ENCODE assay signal across 1 cellular context in the genomic region with DNA sequence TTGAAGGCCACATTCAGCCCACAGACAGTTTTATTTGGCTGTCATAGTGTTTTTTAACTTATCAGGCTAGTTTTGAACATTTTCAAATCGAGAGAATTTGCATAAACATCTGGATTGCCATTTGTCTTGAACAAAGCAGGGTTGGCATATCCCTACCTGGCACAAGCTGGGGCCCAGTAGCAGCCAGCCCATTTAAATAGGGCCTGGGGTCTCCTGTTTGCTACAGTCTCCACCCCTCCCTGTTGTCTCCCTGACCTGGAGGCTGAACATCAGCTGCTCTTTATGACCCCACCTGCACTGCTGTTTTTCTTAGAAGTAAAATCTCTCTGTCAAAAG.
TF ChIP-seq lines count a peak whose summit lies in the region.

No MANE protein-coding gene starts in this region.

TF ChIP-seq in GM12878, 131 proteins besides CTCF, POLR2A, EP300 and RAD21 (continued from another document):
- TF ChIP-seq, protein P1, sequence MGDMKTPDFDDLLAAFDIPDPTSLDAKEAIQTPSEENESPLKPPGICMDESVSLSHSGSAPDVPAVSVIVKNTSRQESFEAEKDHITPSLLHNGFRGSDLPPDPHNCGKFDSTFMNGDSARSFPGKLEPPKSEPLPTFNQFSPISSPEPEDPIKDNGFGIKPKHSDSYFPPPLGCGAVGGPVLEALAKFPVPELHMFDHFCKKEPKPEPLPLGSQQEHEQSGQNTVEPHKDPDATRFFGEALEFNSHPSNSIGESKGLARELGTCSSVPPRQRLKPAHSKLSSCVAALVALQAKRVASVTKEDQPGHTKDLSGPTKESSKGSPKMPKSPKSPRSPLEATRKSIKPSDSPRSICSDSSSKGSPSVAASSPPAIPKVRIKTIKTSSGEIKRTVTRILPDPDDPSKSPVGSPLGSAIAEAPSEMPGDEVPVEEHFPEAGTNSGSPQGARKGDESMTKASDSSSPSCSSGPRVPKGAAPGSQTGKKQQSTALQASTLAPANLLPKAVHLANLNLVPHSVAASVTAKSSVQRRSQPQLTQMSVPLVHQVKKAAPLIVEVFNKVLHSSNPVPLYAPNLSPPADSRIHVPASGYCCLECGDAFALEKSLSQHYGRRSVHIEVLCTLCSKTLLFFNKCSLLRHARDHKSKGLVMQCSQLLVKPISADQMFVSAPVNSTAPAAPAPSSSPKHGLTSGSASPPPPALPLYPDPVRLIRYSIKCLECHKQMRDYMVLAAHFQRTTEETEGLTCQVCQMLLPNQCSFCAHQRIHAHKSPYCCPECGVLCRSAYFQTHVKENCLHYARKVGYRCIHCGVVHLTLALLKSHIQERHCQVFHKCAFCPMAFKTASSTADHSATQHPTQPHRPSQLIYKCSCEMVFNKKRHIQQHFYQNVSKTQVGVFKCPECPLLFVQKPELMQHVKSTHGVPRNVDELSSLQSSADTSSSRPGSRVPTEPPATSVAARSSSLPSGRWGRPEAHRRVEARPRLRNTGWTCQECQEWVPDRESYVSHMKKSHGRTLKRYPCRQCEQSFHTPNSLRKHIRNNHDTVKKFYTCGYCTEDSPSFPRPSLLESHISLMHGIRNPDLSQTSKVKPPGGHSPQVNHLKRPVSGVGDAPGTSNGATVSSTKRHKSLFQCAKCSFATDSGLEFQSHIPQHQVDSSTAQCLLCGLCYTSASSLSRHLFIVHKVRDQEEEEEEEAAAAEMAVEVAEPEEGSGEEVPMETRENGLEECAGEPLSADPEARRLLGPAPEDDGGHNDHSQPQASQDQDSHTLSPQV (IDR thresholded peaks at IDR 0.05): no peak
- no peak for TF ChIP-seq MYC (IDR thresholded peaks at IDR 0.05; ENCODE audit: insufficient read depth, insufficient read length, insufficient replicate concordance, low read length, severe bottlenecking)
- TF ChIP-seq, protein P2, sequence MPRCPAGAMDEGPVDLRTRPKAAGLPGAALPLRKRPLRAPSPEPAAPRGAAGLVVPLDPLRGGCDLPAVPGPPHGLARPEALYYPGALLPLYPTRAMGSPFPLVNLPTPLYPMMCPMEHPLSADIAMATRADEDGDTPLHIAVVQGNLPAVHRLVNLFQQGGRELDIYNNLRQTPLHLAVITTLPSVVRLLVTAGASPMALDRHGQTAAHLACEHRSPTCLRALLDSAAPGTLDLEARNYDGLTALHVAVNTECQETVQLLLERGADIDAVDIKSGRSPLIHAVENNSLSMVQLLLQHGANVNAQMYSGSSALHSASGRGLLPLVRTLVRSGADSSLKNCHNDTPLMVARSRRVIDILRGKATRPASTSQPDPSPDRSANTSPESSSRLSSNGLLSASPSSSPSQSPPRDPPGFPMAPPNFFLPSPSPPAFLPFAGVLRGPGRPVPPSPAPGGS (IDR thresholded peaks at IDR 0.05; ENCODE audit: borderline replicate concordance, insufficient read depth, low read depth, low read length, poor library complexity, severe bottlenecking): no peak
- no peak for TF ChIP-seq TARDBP (IDR thresholded peaks at IDR 0.05; ENCODE audit: borderline replicate concordance)
- no peak for TF ChIP-seq TCF3 (IDR thresholded peaks at IDR 0.05; ENCODE audit: borderline replicate concordance, insufficient read depth, low read depth, low read length)
- TF ChIP-seq, protein P3, sequence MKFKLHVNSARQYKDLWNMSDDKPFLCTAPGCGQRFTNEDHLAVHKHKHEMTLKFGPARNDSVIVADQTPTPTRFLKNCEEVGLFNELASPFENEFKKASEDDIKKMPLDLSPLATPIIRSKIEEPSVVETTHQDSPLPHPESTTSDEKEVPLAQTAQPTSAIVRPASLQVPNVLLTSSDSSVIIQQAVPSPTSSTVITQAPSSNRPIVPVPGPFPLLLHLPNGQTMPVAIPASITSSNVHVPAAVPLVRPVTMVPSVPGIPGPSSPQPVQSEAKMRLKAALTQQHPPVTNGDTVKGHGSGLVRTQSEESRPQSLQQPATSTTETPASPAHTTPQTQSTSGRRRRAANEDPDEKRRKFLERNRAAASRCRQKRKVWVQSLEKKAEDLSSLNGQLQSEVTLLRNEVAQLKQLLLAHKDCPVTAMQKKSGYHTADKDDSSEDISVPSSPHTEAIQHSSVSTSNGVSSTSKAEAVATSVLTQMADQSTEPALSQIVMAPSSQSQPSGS (IDR thresholded peaks at IDR 0.05; ENCODE audit: low read length): 0 out of 2 replicates have a peak, but pooled peaks have one; percentile 7
- TF ChIP-seq, protein P4, sequence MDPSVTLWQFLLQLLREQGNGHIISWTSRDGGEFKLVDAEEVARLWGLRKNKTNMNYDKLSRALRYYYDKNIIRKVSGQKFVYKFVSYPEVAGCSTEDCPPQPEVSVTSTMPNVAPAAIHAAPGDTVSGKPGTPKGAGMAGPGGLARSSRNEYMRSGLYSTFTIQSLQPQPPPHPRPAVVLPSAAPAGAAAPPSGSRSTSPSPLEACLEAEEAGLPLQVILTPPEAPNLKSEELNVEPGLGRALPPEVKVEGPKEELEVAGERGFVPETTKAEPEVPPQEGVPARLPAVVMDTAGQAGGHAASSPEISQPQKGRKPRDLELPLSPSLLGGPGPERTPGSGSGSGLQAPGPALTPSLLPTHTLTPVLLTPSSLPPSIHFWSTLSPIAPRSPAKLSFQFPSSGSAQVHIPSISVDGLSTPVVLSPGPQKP (IDR thresholded peaks at IDR 0.05; ENCODE audit: low read depth, low read length): no peak
- TF ChIP-seq NFXL1 (IDR thresholded peaks at IDR 0.05; ENCODE audit: borderline replicate concordance): peak; percentile 21
- TF ChIP-seq PAX8 (IDR thresholded peaks at IDR 0.05): no peak
- no peak for TF ChIP-seq CHD1 (IDR thresholded peaks at IDR 0.05; ENCODE audit: low read depth, low read length)
- TF ChIP-seq NRF1 (conservative IDR thresholded peaks at IDR 0.05; ENCODE audit: low read depth, low read length): no peak
- peak; percentile 54; the same call in 1 of the 3 replicates for TF ChIP-seq POU2F2 (IDR thresholded peaks at IDR 0.05; ENCODE audit: borderline replicate concordance, low read depth, low read length)
- TF ChIP-seq, protein P5, sequence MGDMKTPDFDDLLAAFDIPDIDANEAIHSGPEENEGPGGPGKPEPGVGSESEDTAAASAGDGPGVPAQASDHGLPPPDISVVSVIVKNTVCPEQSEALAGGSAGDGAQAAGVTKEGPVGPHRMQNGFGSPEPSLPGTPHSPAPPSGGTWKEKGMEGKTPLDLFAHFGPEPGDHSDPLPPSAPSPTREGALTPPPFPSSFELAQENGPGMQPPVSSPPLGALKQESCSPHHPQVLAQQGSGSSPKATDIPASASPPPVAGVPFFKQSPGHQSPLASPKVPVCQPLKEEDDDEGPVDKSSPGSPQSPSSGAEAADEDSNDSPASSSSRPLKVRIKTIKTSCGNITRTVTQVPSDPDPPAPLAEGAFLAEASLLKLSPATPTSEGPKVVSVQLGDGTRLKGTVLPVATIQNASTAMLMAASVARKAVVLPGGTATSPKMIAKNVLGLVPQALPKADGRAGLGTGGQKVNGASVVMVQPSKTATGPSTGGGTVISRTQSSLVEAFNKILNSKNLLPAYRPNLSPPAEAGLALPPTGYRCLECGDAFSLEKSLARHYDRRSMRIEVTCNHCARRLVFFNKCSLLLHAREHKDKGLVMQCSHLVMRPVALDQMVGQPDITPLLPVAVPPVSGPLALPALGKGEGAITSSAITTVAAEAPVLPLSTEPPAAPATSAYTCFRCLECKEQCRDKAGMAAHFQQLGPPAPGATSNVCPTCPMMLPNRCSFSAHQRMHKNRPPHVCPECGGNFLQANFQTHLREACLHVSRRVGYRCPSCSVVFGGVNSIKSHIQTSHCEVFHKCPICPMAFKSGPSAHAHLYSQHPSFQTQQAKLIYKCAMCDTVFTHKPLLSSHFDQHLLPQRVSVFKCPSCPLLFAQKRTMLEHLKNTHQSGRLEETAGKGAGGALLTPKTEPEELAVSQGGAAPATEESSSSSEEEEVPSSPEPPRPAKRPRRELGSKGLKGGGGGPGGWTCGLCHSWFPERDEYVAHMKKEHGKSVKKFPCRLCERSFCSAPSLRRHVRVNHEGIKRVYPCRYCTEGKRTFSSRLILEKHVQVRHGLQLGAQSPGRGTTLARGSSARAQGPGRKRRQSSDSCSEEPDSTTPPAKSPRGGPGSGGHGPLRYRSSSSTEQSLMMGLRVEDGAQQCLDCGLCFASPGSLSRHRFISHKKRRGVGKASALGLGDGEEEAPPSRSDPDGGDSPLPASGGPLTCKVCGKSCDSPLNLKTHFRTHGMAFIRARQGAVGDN (IDR thresholded peaks at IDR 0.05): 0 out of 2 replicates have a peak, but pooled peaks have one; percentile 6
- TF ChIP-seq JUNB (IDR thresholded peaks at IDR 0.05): no peak
- no peak for TF ChIP-seq ESRRA (IDR thresholded peaks at IDR 0.05; ENCODE audit: low read length)
